ENCODE assay signal across 24 cellular contexts in genomic region chr3:66812741-66813140, GRCh38.
"Had no signal": no experiment of that assay in that cellular context is flagged by ENCODE, and none has a peak within 500 bp of the region (broad histone marks: within the 10 kb centered on the region; RNA-seq: fewer than 3 reads in every experiment).

No MANE protein-coding gene starts in this region.

- H3K36me3 Mint-ChIP-seq: mesothelial cell of epicardium; naive B cell; natural killer cell; stimulated activated naive B cell treated with anti-CD40 and anti-IgM and Interleukin-4, amounts not matched to agents 10 μg/mL and 1 μg/mL and 100 μg/mL, for 72 hours had no signal

- H3K4me1 Mint-ChIP-seq: naive B cell, natural killer cell had no signal

- H3K9me3 ChIP-seq: left ventricle myocardium inferior, ovary, right atrium auricular region, stomach, testis, thyroid gland, transverse colon, upper lobe of left lung, vagina had no signal

- H3K4me1 ChIP-seq: right atrium auricular region, thyroid gland, vagina had no signal

- DNase-seq: islet precursor cell; left ventricle myocardium inferior; mesendoderm; naive B cell; natural killer cell; nephron progenitor cell; ovary; stimulated activated CD4-positive, alpha-beta T cell treated with anti-CD3 and anti-CD28 coated beads, Interleukin-1b, Interleukin-23, amount 100 ng/mL, for 48 hours; stimulated activated CD4-positive, alpha-beta T cell treated with anti-CD3 and anti-CD28 coated beads, Interleukin-2, amount 100 ng/mL, for 48 hours; stimulated activated CD4-positive, alpha-beta T cell treated with anti-CD3 and anti-CD28 coated beads, Interleukin-4, amount 100 ng/mL, for 4 hours; stimulated activated naive B cell treated with anti-CD40 and anti-IgM and Interleukin-4, amounts not matched to agents 10 μg/mL and 1 μg/mL and 100 μg/mL, for 72 hours; stimulated activated naive CD8-positive, alpha-beta T cell treated with anti-CD3 and anti-CD28 coated beads, Interleukin-15, Interleukin-2, amounts not matched to agents 100 U/mL and 50 U/mL, for 24 hours; stomach; testis; thyroid gland; transverse colon; upper lobe of left lung had no signal

- H3K4me2 ChIP-seq: hepatocyte, smooth muscle cell had no signal

- H3K4me3 ChIP-seq: hepatocyte, left ventricle myocardium inferior, lung, ovary, right atrium auricular region, smooth muscle cell, stomach, testis, thyroid gland, transverse colon, upper lobe of left lung, vagina had no signal

- ATAC-seq: natural killer cell; stimulated activated naive B cell treated with anti-CD40 and anti-IgM and Interleukin-4, amounts not matched to agents 10 μg/mL and 1 μg/mL and 100 μg/mL, for 72 hours; stimulated activated naive CD8-positive, alpha-beta T cell treated with anti-CD3 and anti-CD28 coated beads, Interleukin-15, Interleukin-2, amounts not matched to agents 100 U/mL and 50 U/mL, for 24 hours had no signal

- H3K79me2 ChIP-seq: hepatocyte had no signal

- H3K27me3 ChIP-seq: ovary, right atrium auricular region, stomach, testis, thyroid gland, transverse colon, upper lobe of left lung, vagina had no signal

- H3K4me3 Mint-ChIP-seq: mesothelial cell of epicardium; naive B cell; natural killer cell; nephron progenitor cell; stimulated activated naive B cell treated with anti-CD40 and anti-IgM and Interleukin-4, amounts not matched to agents 10 μg/mL and 1 μg/mL and 100 μg/mL, for 72 hours had no signal

- H2AFZ ChIP-seq: hepatocyte had no signal

- H3K27ac ChIP-seq: hepatocyte, left ventricle myocardium inferior, ovary, right atrium auricular region, stomach, testis, thyroid gland, upper lobe of left lung, vagina had no signal

- H3K36me3 ChIP-seq: left ventricle myocardium inferior, ovary, right atrium auricular region, stomach, thyroid gland, transverse colon, upper lobe of left lung, vagina had no signal

- H3K9me3 Mint-ChIP-seq: natural killer cell; nephron progenitor cell; stimulated activated naive B cell treated with anti-CD40 and anti-IgM and Interleukin-4, amounts not matched to agents 10 μg/mL and 1 μg/mL and 100 μg/mL, for 72 hours had no signal

- H3K27ac Mint-ChIP-seq: mesothelial cell of epicardium; naive B cell; natural killer cell; nephron progenitor cell; progenitor cell of endocrine pancreas; stimulated activated naive B cell treated with anti-CD40 and anti-IgM and Interleukin-4, amounts not matched to agents 10 μg/mL and 1 μg/mL and 100 μg/mL, for 72 hours had no signal
